ENCODE assay signal across 19 cellular contexts in genomic region chrX:85836868-85837267, GRCh38.
DNase-seq lines count a peak whose midpoint lies in the region; ATAC-seq and TF ChIP-seq lines count a peak whose summit lies in the region.
"Had no signal": no experiment of that assay in that cellular context is flagged by ENCODE, and none has a peak within 500 bp of the region (broad histone marks: within the 10 kb centered on the region; RNA-seq: fewer than 3 reads in every experiment).

No MANE protein-coding gene starts in this region.

- H3K9me3 ChIP-seq in GM23248 (ENCODE audit: low read depth) (no peaks in the 10 kb centered on the region), RWPE2 (ENCODE audit: severe bottlenecking) (no peaks in the 10 kb centered on the region), heart right ventricle (no peaks in the 10 kb centered on the region), tibial artery (no peaks in the 10 kb centered on the region)
- H3K9me3 ChIP-seq: esophagus squamous epithelium, thoracic aorta had no signal

- CTCF ChIA-PET in AG04449 (lab: Yijun Ruan, JAX), result no interaction called here

- no peaks in the 10 kb centered on the region for H3K36me3 ChIP-seq in GM23248 (ENCODE audit: low read depth)
- H3K36me3 ChIP-seq in RWPE2 (ENCODE audit: low read depth), result no peaks in the 10 kb centered on the region
- no peaks in the 10 kb centered on the region for H3K36me3 ChIP-seq in heart right ventricle
- H3K36me3 ChIP-seq in tibial artery, result no peaks in the 10 kb centered on the region
- H3K36me3 ChIP-seq: esophagus squamous epithelium, thoracic aorta had no signal

- H3K4me3 ChIP-seq in AG04449 (ENCODE audit: low read depth, low read length) (no peak overlapping the region), GM23248 (no peak overlapping the region), RWPE2 (ENCODE audit: severe bottlenecking) (no peak overlapping the region), heart right ventricle (no peak overlapping the region), tibial artery (no peak overlapping the region)
- H3K4me3 ChIP-seq: esophagus squamous epithelium, thoracic aorta had no signal

- H3K4me1 ChIP-seq in GM23248 (ENCODE audit: insufficient read depth), result no peaks in the 10 kb centered on the region
- H3K4me1 ChIP-seq in RWPE2 (ENCODE audit: insufficient read depth, poor library complexity, severe bottlenecking), result no peaks in the 10 kb centered on the region
- H3K4me1 ChIP-seq in heart right ventricle, result no peaks in the 10 kb centered on the region
- H3K4me1 ChIP-seq in tibial artery, result no peaks in the 10 kb centered on the region
- H3K4me1 ChIP-seq: esophagus squamous epithelium had no signal

- peak; percentile 0 for DNase-seq in AG04449 (ENCODE audit: low read depth, low spot score)
- DNase-seq in GM23248, result peak; percentile 71
- no peak for DNase-seq in RWPE2 (ENCODE audit: low spot score)
- DNase-seq in fibroblast of the conjunctiva (ENCODE audit: low read depth), result peak; percentile 6
- no peak for DNase-seq in heart right ventricle
- no peak for DNase-seq in cardiac septum (ENCODE audit: low spot score)
- DNase-seq in tibial artery, result no peak
- no peak for DNase-seq in NOMO-1 treated with dmso at 0.1 percent for 144 hours (lab: John Stamatoyannopoulos, UW; ENCODE audit: unreplicated experiment)
- DNase-seq: activated CD8-positive, alpha-beta memory T cell treated with anti-CD3 and anti-CD28 coated beads for 24 hours; activated effector memory CD4-positive, alpha-beta T cell treated with anti-CD3 and anti-CD28 coated beads, Interleukin-2, amount 50 U/mL, for 16 hours; aorta; dermis blood vessel endothelial cell; esophagus squamous epithelium; GOT3; mesenchymal stem cell; OCI-M1; right cardiac atrium had no signal

- H3K27me3 ChIP-seq in GM23248 (replicated peaks; ENCODE audit: insufficient read depth) (no peaks in the 10 kb centered on the region), RWPE2 (ENCODE audit: insufficient read depth, poor library complexity, severe bottlenecking) (no peaks in the 10 kb centered on the region), heart right ventricle (no peaks in the 10 kb centered on the region), tibial artery (no peaks in the 10 kb centered on the region)
- H3K27me3 ChIP-seq: esophagus squamous epithelium had no signal

- no peaks in the 10 kb centered on the region for H4K20me1 ChIP-seq in GM23248 (ENCODE audit: insufficient read depth)

- in situ Hi-C loops in GM23248 (cut with MboI), result no loop called here

- no peaks in the 10 kb centered on the region for H3F3A ChIP-seq in GM23248 (ENCODE audit: insufficient read depth)

- ATAC-seq in RWPE2 (ENCODE audit: low read depth) (0 out of 3 replicates have a peak, but pooled peaks have one; percentile 46), heart right ventricle (no peak)
- ATAC-seq: HepG2, right cardiac atrium had no signal

- 18 to 29% methylated on average over 2 of the region's 2 CpGs for WGBS in GM23248 (ENCODE audit: low coverage in 1 of 2, low lambda C conversion rate in 2 of 2, missing lambda C conversion rate in 2 of 2), 2 experiments
- WGBS in heart right ventricle, 2 donors, result 80 to 82% methylated on average over 2 of the region's 2 CpGs

- intact Hi-C loops in heart right ventricle (cut with DNase I) (no loop called here), cardiac septum (cut with DNase I) (no loop called here), tibial artery (cut with DNase I; ENCODE audit: low total_unique reads) (no loop called here)

- no peak overlapping the region for H3K4me2 ChIP-seq in GM23248 (ENCODE audit: unreplicated experiment)

- TF ChIP-seq CTCF in AG04449 (IDR thresholded peaks at IDR 0.05; ENCODE audit: insufficient read depth, low read length, missing control alignments), result no peak
- TF ChIP-seq CTCF in RWPE2 (IDR thresholded peaks at IDR 0.05; ENCODE audit: poor library complexity, severe bottlenecking), result no peak
- no peak for TF ChIP-seq CTCF in heart right ventricle (IDR thresholded peaks at IDR 0.05)
- no peak for TF ChIP-seq CTCF in tibial artery (IDR thresholded peaks at IDR 0.05)

- POLR2A ChIA-PET in AG04449 (lab: Yijun Ruan, JAX), result no interaction called here

- no peak overlapping the region for H3K9ac ChIP-seq in GM23248

- no peaks in the 10 kb centered on the region for H3K79me2 ChIP-seq in GM23248 (ENCODE audit: insufficient read depth)

- no peak overlapping the region for H2AFZ ChIP-seq in GM23248

- no peaks in the 10 kb centered on the region for H3K9me2 ChIP-seq in GM23248 (ENCODE audit: insufficient read depth)

- H3K27ac ChIP-seq in GM23248, result no peak overlapping the region
- H3K27ac ChIP-seq in RWPE2 (ENCODE audit: poor library complexity, severe bottlenecking), result no peak overlapping the region
- no peak overlapping the region for H3K27ac ChIP-seq in heart right ventricle
- no peak overlapping the region for H3K27ac ChIP-seq in tibial artery
- H3K27ac ChIP-seq: esophagus squamous epithelium, thoracic aorta had no signal

Comparison
In these comparisons a context has a peak if more than half of its experiments do, and no peak if none do; other contexts are left out.
1. DNase-seq: peak in AG04449 (single experiment), GM23248 (single experiment) and fibroblast of the conjunctiva (single experiment); none in RWPE2 (single experiment), heart right ventricle (0 of 2), cardiac septum (single experiment), tibial artery (0 of 2) and NOMO-1 treated with dmso at 0.1 percent for 144 hours (single experiment).